In the genomic region with DNA sequence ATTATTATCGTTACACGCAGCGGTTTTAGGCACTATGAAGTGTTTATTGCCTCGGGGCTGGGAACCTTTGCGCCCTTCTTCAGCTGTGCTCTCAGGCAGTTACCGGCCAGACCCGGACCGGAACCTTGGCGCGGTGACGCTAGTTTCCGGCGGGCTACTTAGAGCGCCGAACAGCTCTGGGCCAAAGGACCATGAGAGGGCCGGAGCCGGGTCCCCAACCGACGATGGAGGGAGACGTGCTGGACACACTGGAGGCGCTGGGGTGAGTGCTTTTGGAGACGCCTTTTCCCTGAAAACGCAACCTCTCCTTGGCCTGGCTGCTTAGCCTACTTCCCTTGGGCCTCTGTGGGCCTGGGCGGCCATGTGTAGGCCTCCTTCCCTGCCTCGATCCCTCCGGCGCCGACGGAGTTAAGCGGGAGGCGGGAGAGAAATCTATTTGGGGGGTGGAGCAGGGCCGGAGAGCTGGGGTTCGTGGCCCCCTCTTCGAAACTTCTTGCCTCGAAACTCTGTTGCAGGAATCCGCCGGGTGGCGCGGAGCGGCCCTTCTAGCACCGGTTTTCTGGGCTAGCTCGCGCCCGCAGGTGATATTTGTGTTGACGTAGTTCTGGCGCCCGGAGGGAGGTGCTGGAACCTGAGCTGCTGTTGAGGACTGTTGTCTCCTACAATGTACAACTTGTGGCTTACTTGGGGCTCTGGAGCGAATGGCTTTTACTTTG, we compare ENCODE assay signal across 8 cellular contexts.
DNase-seq lines count a peak whose midpoint lies in the region; ATAC-seq and TF ChIP-seq lines count a peak whose summit lies in the region.

TSS of gene FAM98B (plus strand) at position 157 of the 716 bp plus-strand sequence. CDS start at position 192, 35 bp downstream.

- peak within 1 kb of the TSS; percentile 59 for H3K4me3 ChIP-seq in AG09309 (ENCODE audit: control insufficient read depth, low read depth, low read length)

- DNase-seq in AG09309 (ENCODE audit: low read depth): peak; percentile 53
- DNase-seq in NCI-H226: peak; percentile 77
- peak; percentile 89 for DNase-seq in cerebellar cortex (ENCODE audit: low spot score)
- DNase-seq in islet precursor cell: peak; percentile 95
- DNase-seq in stimulated activated CD4-positive, alpha-beta T cell treated with anti-CD3 and anti-CD28 coated beads, Interleukin-12 subunit alpha, Interleukin-12 subunit beta, amount 100 ng/mL, for 48 hours (ENCODE audit: low read depth in 2 of 3, low spot score in 1 of 3): peak; percentile 79 to 97 (median 87)

- ATAC-seq in GM18907 (IDR thresholded peaks at IDR 0.05; ENCODE audit: unreplicated experiment): peak; percentile 92
- peak; percentile 89 for ATAC-seq in HG03139 (IDR thresholded peaks at IDR 0.05; ENCODE audit: unreplicated experiment)
- ATAC-seq in activated CD4-positive, CD25-positive, alpha-beta regulatory T cell treated with anti-CD3 and anti-CD28 coated beads, Interleukin-2, amount 50 U/mL, for 24 hours: peak; percentile 96

- peak; percentile 15 for TF ChIP-seq CTCF in AG09309 (IDR thresholded peaks at IDR 0.05; ENCODE audit: control insufficient read depth, insufficient read depth, low read depth, low read length, missing control alignments)

Comparison
In these comparisons a context has a peak if more than half of its experiments do, and no peak if none do; other contexts are left out.
1. Peak in every context shown above with its lines: DNase-seq, ATAC-seq and H3K4me3 ChIP-seq.